26 cellular contexts compared by ENCODE assay signal in the genomic region with DNA sequence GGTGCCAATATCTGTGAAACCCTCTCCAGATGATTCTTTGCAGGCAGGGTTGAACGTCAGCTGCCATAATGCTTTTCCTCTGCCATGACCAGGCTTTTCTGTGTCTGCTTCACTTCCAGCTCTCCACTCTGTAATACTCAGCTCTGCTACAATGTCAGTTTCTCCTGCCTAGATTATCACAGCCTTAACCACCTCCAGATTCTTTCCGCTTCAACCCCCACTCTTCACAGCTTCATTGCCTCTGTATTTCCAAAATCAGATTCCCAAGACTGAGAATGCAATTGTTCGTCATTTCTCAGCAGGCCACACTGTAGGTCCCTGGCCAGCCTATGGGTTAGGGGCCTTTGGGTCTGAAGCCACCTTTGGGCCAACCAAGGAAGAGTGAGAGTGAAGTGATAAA.
"Had no signal": no experiment of that assay in that cellular context is flagged by ENCODE, and none has a peak within 500 bp of the region (broad histone marks: within the 10 kb centered on the region; RNA-seq: fewer than 3 reads in every experiment).

No MANE protein-coding gene starts in this region.

- H3K4me1 Mint-ChIP-seq: neural crest cell; stimulated activated effector memory CD8-positive, alpha-beta T cell treated with anti-CD3 and anti-CD28 coated beads, Interleukin-12 subunit alpha, Interleukin-12 subunit beta, amount 100 ng/mL, for 72 hours; stimulated activated naive B cell treated with anti-CD40 and anti-IgM and Interleukin-4, amounts not matched to agents 10 μg/mL and 1 μg/mL and 100 μg/mL, for 72 hours had no signal

- H3K9me3 Mint-ChIP-seq: naive thymus-derived CD8-positive, alpha-beta T cell; natural killer cell treated with Interleukin-12 subunit alpha and Interleukin-12 subunit beta and Interleukin-15 and Interleukin-18, amount 100 ng/mL, for 72 hours; nephron progenitor cell; neural crest cell; stimulated activated effector memory CD8-positive, alpha-beta T cell treated with anti-CD3 and anti-CD28 coated beads, Interleukin-12 subunit alpha, Interleukin-12 subunit beta, amount 100 ng/mL, for 72 hours; stimulated activated naive B cell treated with anti-CD40 and anti-IgM and Interleukin-4, amounts not matched to agents 10 μg/mL and 1 μg/mL and 100 μg/mL, for 72 hours; stimulated activated naive CD8-positive, alpha-beta T cell treated with anti-CD3 and anti-CD28 coated beads, Interleukin-15, Interleukin-2, amounts not matched to agents 100 ng/mL and 50 ng/mL, for 24 hours; type B pancreatic cell had no signal

- H3K4me3 ChIP-seq: pancreas, prostate gland, right lobe of liver, sigmoid colon, stomach, thoracic aorta, thyroid gland, transverse colon, upper lobe of right lung, uterus had no signal

- H3K27me3 ChIP-seq: neutrophil, pancreas, right lobe of liver, sigmoid colon, stomach, thyroid gland, transverse colon, upper lobe of right lung, uterus had no signal

- H3K27ac Mint-ChIP-seq: naive thymus-derived CD8-positive, alpha-beta T cell; nephron progenitor cell; stimulated activated effector memory CD8-positive, alpha-beta T cell treated with anti-CD3 and anti-CD28 coated beads, Interleukin-12 subunit alpha, Interleukin-12 subunit beta, amount 100 ng/mL, for 72 hours; stimulated activated naive B cell treated with anti-CD40 and anti-IgM and Interleukin-4, amounts not matched to agents 10 μg/mL and 1 μg/mL and 100 μg/mL, for 72 hours; stimulated activated naive CD8-positive, alpha-beta T cell treated with anti-CD3 and anti-CD28 coated beads, Interleukin-15, Interleukin-2, amounts not matched to agents 100 ng/mL and 50 ng/mL, for 24 hours; type B pancreatic cell had no signal

- H3K36me3 ChIP-seq: neutrophil, pancreas, prostate gland, right lobe of liver, sigmoid colon, stomach, thoracic aorta, thyroid gland, transverse colon, upper lobe of right lung, uterus had no signal

- H3K4me1 ChIP-seq: pancreas, prostate gland, right lobe of liver, sigmoid colon, stomach, thyroid gland, transverse colon, upper lobe of right lung, uterus had no signal

- H3K4me3 Mint-ChIP-seq: naive thymus-derived CD8-positive, alpha-beta T cell; natural killer cell treated with Interleukin-12 subunit alpha and Interleukin-12 subunit beta and Interleukin-15 and Interleukin-18, amount 100 ng/mL, for 72 hours; nephron progenitor cell; neural crest cell; stimulated activated effector memory CD8-positive, alpha-beta T cell treated with anti-CD3 and anti-CD28 coated beads, Interleukin-12 subunit alpha, Interleukin-12 subunit beta, amount 100 ng/mL, for 72 hours; stimulated activated naive B cell treated with anti-CD40 and anti-IgM and Interleukin-4, amounts not matched to agents 10 μg/mL and 1 μg/mL and 100 μg/mL, for 72 hours; stimulated activated naive CD8-positive, alpha-beta T cell treated with anti-CD3 and anti-CD28 coated beads, Interleukin-15, Interleukin-2, amounts not matched to agents 100 ng/mL and 50 ng/mL, for 24 hours; type B pancreatic cell had no signal

- H3K27me3 Mint-ChIP-seq: naive thymus-derived CD8-positive, alpha-beta T cell; natural killer cell treated with Interleukin-12 subunit alpha and Interleukin-12 subunit beta and Interleukin-15 and Interleukin-18, amount 100 ng/mL, for 72 hours; stimulated activated naive CD8-positive, alpha-beta T cell treated with anti-CD3 and anti-CD28 coated beads, Interleukin-15, Interleukin-2, amounts not matched to agents 100 ng/mL and 50 ng/mL, for 24 hours had no signal

- ATAC-seq: naive thymus-derived CD8-positive, alpha-beta T cell; natural killer cell treated with Interleukin-12 subunit alpha and Interleukin-12 subunit beta and Interleukin-15 and Interleukin-18, amount 100 ng/mL, for 72 hours; right cardiac atrium; right lobe of liver; stimulated activated effector memory CD8-positive, alpha-beta T cell treated with anti-CD3 and anti-CD28 coated beads, Interleukin-12 subunit alpha, Interleukin-12 subunit beta, amount 100 ng/mL, for 72 hours; stimulated activated naive B cell treated with anti-CD40 and anti-IgM and Interleukin-4, amounts not matched to agents 10 μg/mL and 1 μg/mL and 100 μg/mL, for 72 hours; upper lobe of right lung had no signal

- H3K36me3 Mint-ChIP-seq: natural killer cell treated with Interleukin-12 subunit alpha and Interleukin-12 subunit beta and Interleukin-15 and Interleukin-18, amount 100 ng/mL, for 72 hours; stimulated activated effector memory CD8-positive, alpha-beta T cell treated with anti-CD3 and anti-CD28 coated beads, Interleukin-12 subunit alpha, Interleukin-12 subunit beta, amount 100 ng/mL, for 72 hours had no signal

- H3K27ac ChIP-seq: neutrophil, pancreas, prostate gland, right lobe of liver, sigmoid colon, stomach, thoracic aorta, thyroid gland, transverse colon, upper lobe of right lung, uterus had no signal

- H3K9me3 ChIP-seq: neutrophil, pancreas, prostate gland, right lobe of liver, sigmoid colon, stomach, thoracic aorta, thyroid gland, transverse colon, upper lobe of right lung, uterus had no signal

- DNase-seq: naive thymus-derived CD8-positive, alpha-beta T cell; nephron progenitor cell; pancreas; right cardiac atrium; right lobe of liver; sigmoid colon; small intestine; stimulated activated CD4-positive, alpha-beta T cell treated with anti-CD3 and anti-CD28 coated beads, Interleukin-15, amount 100 ng/mL, for 24 hours; stimulated activated CD4-positive, alpha-beta T cell treated with anti-CD3 and anti-CD28 coated beads, Interleukin-2, amount 100 ng/mL, for 24 hours; stimulated activated CD4-positive, alpha-beta T cell treated with anti-CD3 and anti-CD28 coated beads, Interleukin-2, amount 100 ng/mL, for 48 hours; stimulated activated CD4-positive, alpha-beta T cell treated with anti-CD3 and anti-CD28 coated beads, Interleukin-4, amount 100 ng/mL, for 24 hours; stimulated activated naive B cell treated with anti-CD40 and anti-IgM and Interleukin-4, amounts not matched to agents 10 μg/mL and 1 μg/mL and 100 μg/mL, for 72 hours; stimulated activated naive CD4-positive, alpha-beta T cell treated with Interleukin-2 at 50 U/mL for 16 hours; stomach; thyroid gland; transverse colon; upper lobe of right lung; uterus had no signal
